18 cellular contexts compared by ENCODE assay signal in genomic region chr7:159022238-159022993, GRCh38.
DNase-seq lines count a peak whose midpoint lies in the region; ATAC-seq, FAIRE-seq and TF ChIP-seq lines count a peak whose summit lies in the region.
"Had no signal": no experiment of that assay in that cellular context is flagged by ENCODE, and none has a peak within 500 bp of the region (broad histone marks: within the 10 kb centered on the region; RNA-seq: fewer than 3 reads in every experiment).

No MANE protein-coding gene starts in this region.

- H3K4me1 ChIP-seq in A549 (peaks cover 40% of the 10 kb centered on the region), Panc1 (ENCODE audit: control insufficient read depth, insufficient read depth, low read length) (peaks cover 9% of the 10 kb centered on the region; the same call in 1 of the 2 replicates), stomach (peaks cover 3 to 30% (median 13%) of the 10 kb centered on the region in 4 donors)

- intact Hi-C loops in Panc1 (cut with micrococcal nuclease; ENCODE audit: unreplicated experiment) (no loop called here), stomach (cut with DNase I; ENCODE audit: low total_unique reads) (no loop called here)

- no peak for TF ChIP-seq RAD21 in A549 (conservative IDR thresholded peaks at IDR 0.05 in 1 of 2, IDR thresholded peaks at IDR 0.05 in 1 of 2)

- H3K27me3 ChIP-seq in Panc1 (ENCODE audit: control insufficient read depth, insufficient read depth, low read length) (no peaks in the 10 kb centered on the region), stomach (no peaks in the 10 kb centered on the region)

- 73% methylated on average over 18 of the region's 20 CpGs for WGBS in A549 (ENCODE audit: missing lambda C conversion rate)
- 63 to 74% (median 70%) methylated on average over 19 to 20 of the region's 20 CpGs for WGBS in stomach, 5 donors

- H3K4me3 ChIP-seq in A549 (no peak overlapping the region), Panc1 (ENCODE audit: low read depth in 2 of 2, low read length in 2 of 2) (no peak overlapping the region), stomach (no peak overlapping the region)
- H3K4me3 ChIP-seq: prostate gland had no signal

- TF ChIP-seq EP300 in A549 (IDR thresholded peaks at IDR 0.05) (no peak), stomach (IDR thresholded peaks at IDR 0.05) (no peak)

- in situ Hi-C loops in Panc1 (cut with HindIII; ENCODE audit: low pct_unique_long_range_greater_than_20kb, low sequenced_read_pairs): no loop called here

- TF ChIP-seq CTCF in A549 (IDR thresholded peaks at IDR 0.05) (no peak), Panc1 (IDR thresholded peaks at IDR 0.05) (no peak), stomach (IDR thresholded peaks at IDR 0.05) (no peak)

- ATAC-seq in A549: 0 out of 6 replicates have a peak, but pooled peaks of 1 of the 2 experiments have one; percentile 28
- ATAC-seq in Panc1: peak; percentile 31; the same call in 1 of the 2 replicates
- ATAC-seq in GM19467 (IDR thresholded peaks at IDR 0.05; ENCODE audit: unreplicated experiment): no peak
- ATAC-seq in GM21528 (IDR thresholded peaks at IDR 0.05; ENCODE audit: low FRiP score, unreplicated experiment): no peak
- ATAC-seq: HepG2 had no signal

- CTCF ChIA-PET in A549 (lab: Yijun Ruan, JAX) (interaction anchor here (1.7 kb wide), 1 partner anchor 45 kb away, joined by 4 read pairs; no protein-coding TSS in a partner anchor), Panc1 (lab: Charles Lee) (interaction anchor here (0.5 kb wide), 1 partner anchor 22 kb away, joined by 3 read pairs; no protein-coding TSS in a partner anchor)

- POLR2A ChIA-PET in A549 (lab: Yijun Ruan, JAX) (no interaction called here), Panc1 (lab: Charles Lee) (no interaction called here)

- no peaks in the 10 kb centered on the region for H3K9me3 ChIP-seq in A549
- H3K9me3 ChIP-seq in Panc1 (ENCODE audit: control insufficient read depth, insufficient read depth, low read depth, low read length): no peaks in the 10 kb centered on the region
- H3K9me3 ChIP-seq in stomach: no peaks in the 10 kb centered on the region
- H3K9me3 ChIP-seq: prostate gland had no signal

- H3K27ac ChIP-seq in A549 (peak overlapping the region; percentile 42 to 68; a peak in 5 of 6 replicates), Panc1 (ENCODE audit: low read length) (no peak overlapping the region), stomach (no peak overlapping the region)
- H3K27ac ChIP-seq: prostate gland had no signal

- DNase-seq in A549 (ENCODE audit: low read depth in 1 of 2, low spot score in 1 of 2) (peak in 1 of 2 experiments; percentile 41), DMS53 treated with DMSO at 0.1 percent for 48 hours (lab: John Stamatoyannopoulos, UW; ENCODE audit: unreplicated experiment) (peak; percentile 9), Panc1 (ENCODE audit: low read depth, low spot score) (no peak), iris pigment epithelial cell (ENCODE audit: low read depth) (peak; percentile 19), HuH-7 (ENCODE audit: low spot score) (no peak), stomach (no peak)
- DNase-seq: activated CD4-positive, alpha-beta memory T cell treated with anti-CD3 and anti-CD28 coated beads for 36 hours; cerebellar nuclear complex; foreskin fibroblast; naive B cell; NCI-H1092 treated with DMSO at 0.1 percent for 48 hours; stimulated activated naive CD4-positive, alpha-beta T cell; trophoblast cell had no signal

- BruUV-seq in Panc1 (replicated peaks; lab: Mats Ljungman, UMichigan): no TSS peak

- H3K4me2 ChIP-seq in A549: peak overlapping the region; percentile 10

- FAIRE-seq in A549 (lab: Jason Lieb, UNC): no peak
- FAIRE-seq: endometrium, HepG2 had no signal

- H3K36me3 ChIP-seq in Panc1 (ENCODE audit: control insufficient read depth, insufficient read depth, low read length) (no peaks in the 10 kb centered on the region), stomach (no peaks in the 10 kb centered on the region)
- H3K36me3 ChIP-seq: prostate gland had no signal

- TF ChIP-seq POLR2A in A549 (IDR thresholded peaks at IDR 0.05; ENCODE audit: low read length) (no peak), stomach (IDR thresholded peaks at IDR 0.05) (no peak)

TF ChIP-seq in A549, 52 proteins besides CTCF, POLR2A, EP300 and RAD21:
- TF ChIP-seq ATOH8 (CRISPR knock-in tag; IDR thresholded peaks at IDR 0.05; ENCODE audit: low read depth): no peak
- TF ChIP-seq HMGXB4 (CRISPR knock-in tag; IDR thresholded peaks at IDR 0.05; ENCODE audit: borderline replicate concordance): no peak
- TF ChIP-seq MAFK (IDR thresholded peaks at IDR 0.05; ENCODE audit: partially characterized antibody): no peak

Comparison
In these comparisons a context has a peak if more than half of its experiments do, and no peak if none do; other contexts are left out.
1. DNase-seq: peak in DMS53 treated with DMSO at 0.1 percent for 48 hours (single experiment) and iris pigment epithelial cell (single experiment); none in Panc1 (single experiment), HuH-7 (single experiment) and stomach (single experiment).
2. H3K27ac ChIP-seq: peak in A549 (2 of 2); none in Panc1 (single experiment) and stomach (0 of 5).